In the genomic region with DNA sequence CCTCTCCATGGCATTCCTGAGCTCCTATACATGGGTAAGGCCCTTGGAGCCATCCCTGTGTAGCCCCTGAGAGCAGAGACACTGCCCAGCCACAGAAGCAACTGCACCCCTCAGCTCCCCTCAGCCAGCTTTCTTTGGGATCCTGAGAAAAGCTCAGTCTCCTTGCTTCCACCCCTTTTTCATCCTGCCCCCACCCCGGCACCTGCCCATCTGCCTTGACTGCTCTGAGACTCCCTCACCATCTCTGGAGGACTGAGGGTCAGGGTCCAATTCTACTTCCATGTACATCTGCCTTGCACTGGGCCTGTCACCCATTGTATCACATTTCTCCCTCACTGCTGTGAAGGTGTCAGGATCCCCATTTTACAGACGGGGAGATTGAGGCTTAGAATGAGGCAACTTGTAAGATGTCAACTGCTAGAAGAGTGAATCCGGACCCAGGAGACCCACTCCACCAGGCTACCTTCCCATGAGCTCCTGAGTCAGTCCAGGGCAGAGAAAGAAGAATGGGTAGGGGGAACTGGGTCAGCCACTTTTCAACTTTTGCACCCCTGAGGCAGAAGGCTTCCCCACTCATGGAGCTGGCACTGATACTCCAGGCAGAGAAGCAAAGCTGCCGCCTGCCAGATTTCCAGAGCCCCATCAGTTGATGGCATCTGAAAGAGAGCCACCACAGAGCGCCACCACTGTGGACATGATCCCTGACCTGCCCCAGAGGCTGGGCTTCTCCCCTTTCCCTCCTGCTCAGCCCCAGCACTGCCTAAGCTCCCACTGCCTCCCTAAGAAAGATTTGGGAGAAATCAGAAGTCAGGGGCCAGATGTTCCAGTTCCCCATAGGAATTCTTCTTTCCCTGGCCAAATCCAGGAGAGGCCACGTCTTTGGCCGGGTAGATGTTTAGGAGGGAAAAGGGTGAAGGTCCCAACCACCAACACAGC, we compare ENCODE assay signal across 31 cellular contexts.
"Had no signal": no experiment of that assay in that cellular context is flagged by ENCODE, and none has a peak within 500 bp of the region (broad histone marks: within the 10 kb centered on the region; RNA-seq: fewer than 3 reads in every experiment).

No MANE protein-coding gene starts in this region.

- H3K4me3 Mint-ChIP-seq: mesothelial cell of epicardium; naive B cell; natural killer cell treated with Interleukin-12 subunit alpha and Interleukin-12 subunit beta and Interleukin-15 and Interleukin-18, amount 100 ng/mL, for 72 hours; neural crest cell; stimulated activated naive B cell treated with anti-CD40 and anti-IgM and Interleukin-4, amounts not matched to agents 10 μg/mL and 1 μg/mL and 100 μg/mL, for 72 hours had no signal

- H3K36me3 ChIP-seq: left lung, neutrophil, ovary, prostate gland, stomach, thyroid gland, transverse colon, upper lobe of right lung had no signal

- H3K4me3 ChIP-seq: left lung, lung, ovary, prostate gland, skin epidermis, stomach, testis, thyroid gland, transverse colon, upper lobe of right lung had no signal

- FAIRE-seq: kidney, urothelium cell line had no signal

- H3K4me1 ChIP-seq: left lung, prostate gland, stomach, testis, thyroid gland, transverse colon, upper lobe of right lung had no signal

- H3K27ac ChIP-seq: left lung, neutrophil, ovary, prostate gland, skin epidermis, stomach, testis, thyroid gland, transverse colon, upper lobe of right lung had no signal

- H3K9me3 ChIP-seq: left lung, neutrophil, ovary, prostate gland, stomach, testis, thyroid gland, transverse colon, upper lobe of right lung had no signal

- H3K27ac Mint-ChIP-seq: mesothelial cell of epicardium; naive B cell; natural killer cell treated with Interleukin-12 subunit alpha and Interleukin-12 subunit beta and Interleukin-15 and Interleukin-18, amount 100 ng/mL, for 72 hours; stimulated activated naive B cell treated with anti-CD40 and anti-IgM and Interleukin-4, amounts not matched to agents 10 μg/mL and 1 μg/mL and 100 μg/mL, for 72 hours had no signal

- H3K36me3 Mint-ChIP-seq: mesothelial cell of epicardium; naive B cell; natural killer cell treated with Interleukin-12 subunit alpha and Interleukin-12 subunit beta and Interleukin-15 and Interleukin-18, amount 100 ng/mL, for 72 hours; stimulated activated naive B cell treated with anti-CD40 and anti-IgM and Interleukin-4, amounts not matched to agents 10 μg/mL and 1 μg/mL and 100 μg/mL, for 72 hours had no signal

- H3K27me3 ChIP-seq: ovary, testis, thyroid gland, transverse colon had no signal

- ATAC-seq: left colon; left lung; natural killer cell treated with Interleukin-12 subunit alpha and Interleukin-12 subunit beta and Interleukin-15 and Interleukin-18, amount 100 ng/mL, for 72 hours; right cardiac atrium; sciatic nerve; stimulated activated naive B cell treated with anti-CD40 and anti-IgM and Interleukin-4, amounts not matched to agents 10 μg/mL and 1 μg/mL and 100 μg/mL, for 72 hours; stimulated activated naive CD8-positive, alpha-beta T cell treated with anti-CD3 and anti-CD28 coated beads, Interleukin-15, Interleukin-2, amounts not matched to agents 100 U/mL and 50 U/mL, for 24 hours; upper lobe of right lung had no signal

- DNase-seq: hippocampal formation; kidney; left colon; left lung; mesendoderm; naive B cell; occipital lobe; ovary; posterior cingulate gyrus; retina; right cardiac atrium; stimulated activated CD4-positive, alpha-beta T cell treated with anti-CD3 and anti-CD28 coated beads, Interleukin-12 subunit alpha, Interleukin-12 subunit beta, amount 100 ng/mL, for 4 hours; stimulated activated CD4-positive, alpha-beta T cell treated with anti-CD3 and anti-CD28 coated beads, Interleukin-15, amount 100 ng/mL, for 24 hours; stimulated activated CD4-positive, alpha-beta T cell treated with anti-CD3 and anti-CD28 coated beads, Interleukin-2, amount 100 ng/mL, for 24 hours; stimulated activated CD4-positive, alpha-beta T cell treated with anti-CD3 and anti-CD28 coated beads, Interleukin-4, amount 100 ng/mL, for 1 hour; stimulated activated naive B cell treated with anti-CD40 and anti-IgM and Interleukin-4, amounts not matched to agents 10 μg/mL and 1 μg/mL and 100 μg/mL, for 72 hours; stimulated activated naive CD8-positive, alpha-beta T cell treated with anti-CD3 and anti-CD28 coated beads, Interleukin-15, Interleukin-2, amounts not matched to agents 100 U/mL and 50 U/mL, for 24 hours; stomach; testis; thyroid gland; transverse colon; upper lobe of right lung had no signal

- H3K9me3 Mint-ChIP-seq: mesothelial cell of epicardium; natural killer cell treated with Interleukin-12 subunit alpha and Interleukin-12 subunit beta and Interleukin-15 and Interleukin-18, amount 100 ng/mL, for 72 hours; neural crest cell; stimulated activated naive B cell treated with anti-CD40 and anti-IgM and Interleukin-4, amounts not matched to agents 10 μg/mL and 1 μg/mL and 100 μg/mL, for 72 hours had no signal

- H3K4me1 Mint-ChIP-seq: mesothelial cell of epicardium; naive B cell; neural crest cell; stimulated activated naive B cell treated with anti-CD40 and anti-IgM and Interleukin-4, amounts not matched to agents 10 μg/mL and 1 μg/mL and 100 μg/mL, for 72 hours had no signal
